15 cellular contexts compared by ENCODE assay signal in the genomic region with DNA sequence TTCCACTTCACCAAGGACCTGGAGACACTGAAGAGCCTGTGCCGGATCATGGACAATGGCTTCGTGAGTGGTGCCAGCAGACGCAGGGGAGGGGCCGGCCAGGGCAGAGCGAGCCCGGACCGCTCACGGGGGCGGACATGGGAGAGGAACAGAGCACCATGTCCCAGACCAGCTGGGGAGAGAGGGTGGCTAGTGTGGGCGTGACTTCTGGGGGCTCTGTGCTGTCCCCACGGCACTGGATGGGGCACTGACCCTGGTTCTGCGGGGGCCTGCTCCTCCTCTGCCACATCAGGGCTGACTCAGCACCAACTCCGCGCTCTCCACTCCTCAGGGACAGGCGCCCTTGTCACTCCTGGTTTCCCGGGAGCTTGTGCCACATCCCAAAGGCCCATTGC. TPM values are rescaled to one million over a fixed set of nuclear protein-coding genes. Genes with fewer than 3 reads are reported as not detected.
DNase-seq lines count a peak whose midpoint lies in the region; ATAC-seq, FAIRE-seq and TF ChIP-seq lines count a peak whose summit lies in the region.
"Had no signal": no experiment of that assay in that cellular context is flagged by ENCODE, and none has a peak within 500 bp of the region (broad histone marks: within the 10 kb centered on the region; RNA-seq: fewer than 3 reads in every experiment).

No MANE protein-coding gene starts in this region.

- TF ChIP-seq CTCF in SK-N-SH (IDR thresholded peaks at IDR 0.05), result no peak
- no peak for TF ChIP-seq CTCF in HepG2 (CRISPR knock-in tag; IDR thresholded peaks at IDR 0.05)
- no peak for TF ChIP-seq CTCF in testis (IDR thresholded peaks at IDR 0.05)

- TF ChIP-seq EP300 in SK-N-SH (IDR thresholded peaks at IDR 0.05; ENCODE audit: borderline replicate concordance in 1 of 2, low read depth in 1 of 2, low read length in 1 of 2) (no peak), HepG2 (IDR thresholded peaks at IDR 0.05; ENCODE audit: low read depth in 2 of 2, low read length in 2 of 2) (no peak), HepG2 (CRISPR knock-in tag; IDR thresholded peaks at IDR 0.05; ENCODE audit: borderline replicate concordance) (no peak)

- H3K4me1 ChIP-seq in SK-N-SH (ENCODE audit: control insufficient read depth in 1 of 2, insufficient read depth in 2 of 2, low read depth in 1 of 2, low read length in 1 of 2), result peaks cover 6 to 7% of the 10 kb centered on the region in 2 experiments; a peak in 2 of 4 replicates
- peaks cover 4% of the 10 kb centered on the region; the same call in 1 of the 2 replicates for H3K4me1 ChIP-seq in HepG2 (ENCODE audit: insufficient read depth, low read length)
- H3K4me1 ChIP-seq in testis, result peaks cover 58% of the 10 kb centered on the region

- H4K20me1 ChIP-seq in SK-N-SH (ENCODE audit: insufficient read depth) (peaks cover 62% of the 10 kb centered on the region), HepG2 (ENCODE audit: insufficient read depth, low read length) (peaks cover 5% of the 10 kb centered on the region)

- H3K79me2 ChIP-seq in SK-N-SH (ENCODE audit: insufficient read depth), result peaks cover 27% of the 10 kb centered on the region
- peaks cover 7% of the 10 kb centered on the region for H3K79me2 ChIP-seq in HepG2 (ENCODE audit: insufficient read depth, low read length)

- H3K36me3 ChIP-seq in SK-N-SH (replicated peaks in 1 of 2; ENCODE audit: control insufficient read depth in 1 of 2, insufficient read depth in 2 of 2, low read length in 1 of 2) (peaks cover 20 to 59% of the 10 kb centered on the region in 2 experiments), HepG2 (replicated peaks in 1 of 2; ENCODE audit: control insufficient read depth in 1 of 2, insufficient read depth in 2 of 2, low read length in 2 of 2) (peaks cover 39 to 72% of the 10 kb centered on the region in 2 experiments), testis (ENCODE audit: low read depth, missing control alignments) (no peaks in the 10 kb centered on the region)

- H3K27ac Mint-ChIP-seq in activated CD4-positive, alpha-beta T cell treated with anti-CD3 and anti-CD28 coated beads for 36 hours, result peak overlapping the region; percentile 51

- H3K9me2 ChIP-seq in SK-N-SH, result no peaks in the 10 kb centered on the region

- peak in 1 of 2 experiments; percentile 52; a peak in 1 of 4 replicates for TF ChIP-seq POLR2A in HepG2 (IDR thresholded peaks at IDR 0.05; ENCODE audit: insufficient read depth in 1 of 2, low read depth in 2 of 2, low read length in 2 of 2)
- TF ChIP-seq POLR2A in testis (IDR thresholded peaks at IDR 0.05), result no peak

- WGBS in SK-N-SH (ENCODE audit: low lambda C conversion rate), result 76% methylated on average over 10 of the region's 16 CpGs
- WGBS in HepG2 (ENCODE audit: low lambda C conversion rate), result 90% methylated on average over 8 of the region's 16 CpGs
- 45% methylated on average over 16 of the region's 16 CpGs; no CpG with 5 or more reads in 1 of the 2 donors for WGBS in testis, 2 donors

- DNase-seq in activated CD4-positive, alpha-beta T cell treated with anti-CD3 and anti-CD28 coated beads for 36 hours, result no peak
- DNase-seq in activated CD4-positive, alpha-beta T cell treated with anti-CD3 and anti-CD28 coated beads, Interleukin-2, amount 50 U/mL, for 1 hour, result no peak
- DNase-seq in SK-N-SH (no peak), HepG2 (ENCODE audit: low spot score) (no peak), testis (peak; percentile 82), H4 (ENCODE audit: low spot score) (no peak), dermis blood vessel endothelial cell (no peak)
- DNase-seq in stimulated activated CD4-positive, alpha-beta T cell treated with anti-CD3 and anti-CD28 coated beads, Interleukin-2, amount 100 ng/mL, for 24 hours, result no peak
- DNase-seq: activated effector memory CD4-positive, alpha-beta T cell treated with anti-CD3 and anti-CD28 coated beads, Interleukin-2, amount 50 U/mL, for 16 hours; cortex of kidney; lower lobe of right lung; NCI-H1048; NCI-H524 had no signal

- no peak for ATAC-seq in activated CD4-positive, alpha-beta T cell treated with anti-CD3 and anti-CD28 coated beads for 36 hours
- ATAC-seq in HepG2, result no peak
- ATAC-seq: lower lobe of right lung had no signal

- no peak overlapping the region for H3K4me3 ChIP-seq in SK-N-SH (ENCODE audit: low read depth in 2 of 2, low read length in 1 of 2)
- no peak overlapping the region for H3K4me3 ChIP-seq in HepG2 (replicated peaks in 1 of 3; ENCODE audit: insufficient read depth in 1 of 3, low read depth in 2 of 3, low read length in 3 of 3)
- H3K4me3 ChIP-seq in testis, result no peak overlapping the region
- H3K4me3 ChIP-seq: lower lobe of right lung, thoracic aorta had no signal

- H3K27ac ChIP-seq in SK-N-SH (ENCODE audit: low read depth in 2 of 2, low read length in 1 of 2), result peak overlapping the region in 1 of 2 experiments; percentile 65; a peak in 2 of 4 replicates
- no peak overlapping the region for H3K27ac ChIP-seq in HepG2 (ENCODE audit: extremely low read length, insufficient read depth, low read length)
- peak overlapping the region; percentile 89 to 94 for H3K27ac ChIP-seq in testis
- H3K27ac ChIP-seq: lower lobe of right lung had no signal

- TF ChIP-seq RAD21 in SK-N-SH (IDR thresholded peaks at IDR 0.05; ENCODE audit: low read length), result no peak
- TF ChIP-seq RAD21 in HepG2 (CRISPR knock-in tag; IDR thresholded peaks at IDR 0.05), result no peak

- in situ Hi-C loops in HepG2 (cut with HindIII; ENCODE audit: extremely low pct_ligation_motif_present, low pct_unique_long_range_greater_than_20kb), result no loop called here

- FAIRE-seq in HepG2 (lab: Jason Lieb, UNC), result no peak

- H3K36me3 Mint-ChIP-seq in activated CD4-positive, alpha-beta T cell treated with anti-CD3 and anti-CD28 coated beads for 36 hours (ENCODE audit: low read depth), result peaks cover 35% of the 10 kb centered on the region

- H2AFZ ChIP-seq in SK-N-SH (ENCODE audit: low read depth) (no peak overlapping the region), HepG2 (ENCODE audit: low read length) (no peak overlapping the region)

- H3K27me3 ChIP-seq in SK-N-SH (ENCODE audit: insufficient read depth), result no peaks in the 10 kb centered on the region
- H3K27me3 ChIP-seq in HepG2 (ENCODE audit: control insufficient read depth in 1 of 2, insufficient read depth in 2 of 2, low read length in 2 of 2), result no peaks in the 10 kb centered on the region
- H3K27me3 ChIP-seq in testis, result no peaks in the 10 kb centered on the region

- no peak overlapping the region for H3K4me3 Mint-ChIP-seq in activated CD4-positive, alpha-beta T cell treated with anti-CD3 and anti-CD28 coated beads for 36 hours

- no peaks in the 10 kb centered on the region for H3K9me3 Mint-ChIP-seq in activated CD4-positive, alpha-beta T cell treated with anti-CD3 and anti-CD28 coated beads for 36 hours (ENCODE audit: low read depth)

- H3K4me1 Mint-ChIP-seq in activated CD4-positive, alpha-beta T cell treated with anti-CD3 and anti-CD28 coated beads for 36 hours, result peaks cover 2% of the 10 kb centered on the region

- H3F3A ChIP-seq in SK-N-SH (replicated peaks; ENCODE audit: insufficient read depth), result peaks cover 50% of the 10 kb centered on the region

- H3K27me3 Mint-ChIP-seq in activated CD4-positive, alpha-beta T cell treated with anti-CD3 and anti-CD28 coated beads for 36 hours, result no peaks in the 10 kb centered on the region
- H3K27me3 Mint-ChIP-seq: progenitor cell of endocrine pancreas had no signal

- intact Hi-C loops in activated CD4-positive, alpha-beta T cell treated with anti-CD3 and anti-CD28 coated beads for 36 hours (cut with DNase I, micrococcal nuclease), result no loop called here
- intact Hi-C loops in HepG2 (cut with micrococcal nuclease; ENCODE audit: unreplicated experiment), result no loop called here
- intact Hi-C loops in testis (cut with DNase I; ENCODE audit: low total_unique reads), result no loop called here

- POLR2A ChIA-PET in activated CD4-positive, alpha-beta T cell treated with anti-CD3 and anti-CD28 coated beads for 36 hours (lab: Charles Lee), result no interaction called here
- POLR2A ChIA-PET in SK-N-SH (lab: Yijun Ruan, JAX) (interaction anchor here (1.3 kb wide), 2 partner anchors 8 to 11 kb away, joined by 5 read pairs; partner anchors contain the start of gene PTOV1), HepG2 (lab: Yijun Ruan, JAX) (interaction anchor here (1.1 to 1.8 kb wide), 3 partner anchors 11 to 48 kb away, joined by 4 to 6 read pairs (median 5); partner anchors contain the start of gene AKT1S1)

- BruUV-seq in HepG2 (replicated peaks; lab: Mats Ljungman, UMichigan), result no TSS peak

- peak overlapping the region; percentile 33; the same call in 1 of the 2 replicates for H3K4me2 ChIP-seq in SK-N-SH
- H3K4me2 ChIP-seq in HepG2 (ENCODE audit: low read depth, low read length), result no peak overlapping the region

- CTCF ChIA-PET in activated CD4-positive, alpha-beta T cell treated with anti-CD3 and anti-CD28 coated beads for 36 hours (lab: Charles Lee), result no interaction called here
- CTCF ChIA-PET in SK-N-SH (lab: Yijun Ruan, JAX) (no interaction called here), HepG2 (lab: Yijun Ruan, JAX; ENCODE audit: low intra/inter-chr PET ratio, low total read pairs) (no interaction called here)

- H3K9ac ChIP-seq in SK-N-SH (no peak overlapping the region), HepG2 (ENCODE audit: insufficient read depth, low read depth, low read length) (no peak overlapping the region)

- H3K9me3 ChIP-seq in SK-N-SH (no peaks in the 10 kb centered on the region), HepG2 (ENCODE audit: low read length) (no peaks in the 10 kb centered on the region), testis (no peaks in the 10 kb centered on the region)
- H3K9me3 ChIP-seq: lower lobe of right lung, thoracic aorta had no signal

RNA-seq across cellular contexts. Expression of gene PTOV1, which starts 7.6 kb away (rescaled TPM):
- 100 to 1,000 TPM in 1 of 2 experiments, 10 to 100 TPM in 1; 76.9 to 104 TPM for total RNA-seq in activated CD4-positive, alpha-beta T cell treated with anti-CD3 and anti-CD28 coated beads for 36 hours
- polyA plus RNA-seq in SK-N-SH (2012; rRNA removed) (56.1 and 95.0 TPM in 2 replicates), HepG2 (2011; rRNA removed) (63.5 and 77.7 TPM in 2 replicates), testis (ENCODE audit: insufficient read depth, low read depth, low replicate concordance) (235 TPM)
- 32.2 and 57.7 TPM in 2 replicates for polyA plus RNA-seq in SK-N-SH (2012; cell fraction: cytosol; rRNA removed)
- polyA plus RNA-seq in SK-N-SH (2012; cell fraction: nucleus; rRNA removed), result 272 and 289 TPM in 2 replicates
- total RNA-seq in HepG2 (2016; rRNA removed; fragmentation: Illumina TruSeq; extraction: Trizol) (59.4 and 68.5 TPM in 2 replicates), testis (100 to 1,000 TPM; 257 to 260 TPM), dermis blood vessel endothelial cell (57.2 and 72.9 TPM in 2 replicates)
- total RNA-seq in HepG2 (2016; cell fraction: cytosol; rRNA removed; fragmentation: Illumina TruSeq; extraction: Trizol; ENCODE audit: low read depth), result 30.7 and 36.0 TPM in 2 replicates
- total RNA-seq in HepG2 (2016; cell fraction: insoluble cytoplasmic fraction; rRNA removed; fragmentation: Illumina TruSeq; extraction: Trizol), result 67.3 and 74.4 TPM in 2 replicates
- total RNA-seq in HepG2 (2016; cell fraction: membrane; rRNA removed; fragmentation: Illumina TruSeq; extraction: Trizol), result 45.7 and 54.4 TPM in 2 replicates
- total RNA-seq in HepG2 (2016; cell fraction: nucleus; rRNA removed; fragmentation: Illumina TruSeq; extraction: Trizol), result 68.2 and 84.3 TPM in 2 replicates
- 27.3 and 44.2 TPM in 2 replicates for polyA plus RNA-seq in HepG2 (2011; cell fraction: cytosol; rRNA removed)
- 387 and 441 TPM in 2 replicates for polyA plus RNA-seq in HepG2 (2011; cell fraction: nucleus; rRNA removed)
- 72.7 and 99.0 TPM in 2 replicates for polyA plus RNA-seq in HepG2 (2012)
- polyA plus RNA-seq in HepG2 (2016; cell fraction: cytosol; fragmentation: Illumina TruSeq; extraction: Trizol; ENCODE audit: low read depth), result 24.0 and 27.8 TPM in 2 replicates
- polyA plus RNA-seq in HepG2 (2016; cell fraction: insoluble cytoplasmic fraction; fragmentation: Illumina TruSeq; extraction: Trizol; ENCODE audit: low read depth), result 78.0 and 94.4 TPM in 2 replicates
- 34.7 and 37.3 TPM in 2 replicates for polyA plus RNA-seq in HepG2 (2016; cell fraction: membrane; fragmentation: Illumina TruSeq; extraction: Trizol; ENCODE audit: low read depth)
- polyA plus RNA-seq in HepG2 (2016; cell fraction: nucleus; fragmentation: Illumina TruSeq; extraction: Trizol; ENCODE audit: insufficient read depth, low read depth), result 178 and 181 TPM in 2 replicates
- polyA minus RNA-seq in HepG2 (2011; rRNA and poly(A)+ RNA removed; ENCODE audit: low replicate concordance), result 73.5 and 109 TPM in 2 replicates
- polyA minus RNA-seq in HepG2 (2011; cell fraction: cytosol; rRNA and poly(A)+ RNA removed), result 42.8 and 45.1 TPM in 2 replicates
- polyA minus RNA-seq in HepG2 (2011; cell fraction: nucleus; rRNA and poly(A)+ RNA removed), result 69.0 and 75.8 TPM in 2 replicates
- 99.9 and 101 TPM in 2 replicates for total RNA-seq in H4 (2014; rRNA removed; shearing (Covaris generic))

RNA-seq across cellular contexts. Expression of gene PNKP, which starts 8.8 kb away (rescaled TPM):
- total RNA-seq in activated CD4-positive, alpha-beta T cell treated with anti-CD3 and anti-CD28 coated beads for 36 hours, result 10 to 100 TPM; 59.5 to 65.7 TPM
- 45.5 and 52.0 TPM in 2 replicates for polyA plus RNA-seq in SK-N-SH (2012; rRNA removed)
- 8.6 and 13.1 TPM in 2 replicates for polyA plus RNA-seq in SK-N-SH (2012; cell fraction: cytosol; rRNA removed)
- polyA plus RNA-seq in SK-N-SH (2012; cell fraction: nucleus; rRNA removed), result 317 and 404 TPM in 2 replicates
- total RNA-seq in HepG2 (2016; rRNA removed; fragmentation: Illumina TruSeq; extraction: Trizol), result 12.5 and 27.1 TPM in 2 replicates
- 15.1 and 16.6 TPM in 2 replicates for total RNA-seq in HepG2 (2016; cell fraction: cytosol; rRNA removed; fragmentation: Illumina TruSeq; extraction: Trizol; ENCODE audit: low read depth)
- total RNA-seq in HepG2 (2016; cell fraction: insoluble cytoplasmic fraction; rRNA removed; fragmentation: Illumina TruSeq; extraction: Trizol), result 14.0 and 23.3 TPM in 2 replicates
- total RNA-seq in HepG2 (2016; cell fraction: membrane; rRNA removed; fragmentation: Illumina TruSeq; extraction: Trizol), result 10.4 and 12.6 TPM in 2 replicates
- total RNA-seq in HepG2 (2016; cell fraction: nucleus; rRNA removed; fragmentation: Illumina TruSeq; extraction: Trizol), result 22.5 and 24.4 TPM in 2 replicates
- 12.7 and 17.0 TPM in 2 replicates for polyA plus RNA-seq in HepG2 (2011; rRNA removed)
- polyA plus RNA-seq in HepG2 (2011; cell fraction: cytosol; rRNA removed), result 6.9 and 10.2 TPM in 2 replicates
- 96.1 and 104 TPM in 2 replicates for polyA plus RNA-seq in HepG2 (2011; cell fraction: nucleus; rRNA removed)
- 14.4 and 18.2 TPM in 2 replicates for polyA plus RNA-seq in HepG2 (2012)
- polyA plus RNA-seq in HepG2 (2016; cell fraction: cytosol; fragmentation: Illumina TruSeq; extraction: Trizol; ENCODE audit: low read depth), result 6.4 and 8.2 TPM in 2 replicates
- polyA plus RNA-seq in HepG2 (2016; cell fraction: insoluble cytoplasmic fraction; fragmentation: Illumina TruSeq; extraction: Trizol; ENCODE audit: low read depth), result 11.5 and 13.4 TPM in 2 replicates
- 11.3 and 40.2 TPM in 2 replicates for polyA plus RNA-seq in HepG2 (2016; cell fraction: membrane; fragmentation: Illumina TruSeq; extraction: Trizol; ENCODE audit: low read depth)
- polyA plus RNA-seq in HepG2 (2016; cell fraction: nucleus; fragmentation: Illumina TruSeq; extraction: Trizol; ENCODE audit: insufficient read depth, low read depth), result 87.3 and 98.8 TPM in 2 replicates
- polyA minus RNA-seq in HepG2 (2011; rRNA and poly(A)+ RNA removed; ENCODE audit: low replicate concordance), result 16.1 and 37.1 TPM in 2 replicates
- 9.8 and 10.1 TPM in 2 replicates for polyA minus RNA-seq in HepG2 (2011; cell fraction: cytosol; rRNA and poly(A)+ RNA removed)
- 30.5 and 40.2 TPM in 2 replicates for polyA minus RNA-seq in HepG2 (2011; cell fraction: nucleus; rRNA and poly(A)+ RNA removed)
- 100 to 1,000 TPM; 110 to 125 TPM for total RNA-seq in testis
- polyA plus RNA-seq in testis (ENCODE audit: insufficient read depth, low read depth, low replicate concordance), result 45.5 TPM
- 20.5 and 22.7 TPM in 2 replicates for total RNA-seq in H4 (2014; rRNA removed; shearing (Covaris generic))
- total RNA-seq in dermis blood vessel endothelial cell, result 44.3 and 60.4 TPM in 2 replicates

RNA-seq across cellular contexts. Expression of gene AKT1S1, which starts 18.6 kb away (rescaled TPM):
- total RNA-seq in activated CD4-positive, alpha-beta T cell treated with anti-CD3 and anti-CD28 coated beads for 36 hours, result 10 to 100 TPM; 16.1 to 20.3 TPM
- 56.7 and 63.7 TPM in 2 replicates for polyA plus RNA-seq in SK-N-SH (2012; rRNA removed)
- polyA plus RNA-seq in SK-N-SH (2012; cell fraction: cytosol; rRNA removed), result 37.5 and 51.2 TPM in 2 replicates
- polyA plus RNA-seq in SK-N-SH (2012; cell fraction: nucleus; rRNA removed), result 87.9 and 96.3 TPM in 2 replicates
- 10.9 and 13.5 TPM in 2 replicates for total RNA-seq in HepG2 (2016; rRNA removed; fragmentation: Illumina TruSeq; extraction: Trizol)
- total RNA-seq in HepG2 (2016; cell fraction: cytosol; rRNA removed; fragmentation: Illumina TruSeq; extraction: Trizol; ENCODE audit: low read depth), result 6.3 and 7.3 TPM in 2 replicates
- 10.3 and 14.9 TPM in 2 replicates for total RNA-seq in HepG2 (2016; cell fraction: insoluble cytoplasmic fraction; rRNA removed; fragmentation: Illumina TruSeq; extraction: Trizol)
- 14.8 and 16.5 TPM in 2 replicates for total RNA-seq in HepG2 (2016; cell fraction: membrane; rRNA removed; fragmentation: Illumina TruSeq; extraction: Trizol)
- 12.4 and 13.6 TPM in 2 replicates for total RNA-seq in HepG2 (2016; cell fraction: nucleus; rRNA removed; fragmentation: Illumina TruSeq; extraction: Trizol)
- polyA plus RNA-seq in HepG2 (2011; rRNA removed), result 27.8 and 30.0 TPM in 2 replicates
- 29.0 and 32.7 TPM in 2 replicates for polyA plus RNA-seq in HepG2 (2011; cell fraction: cytosol; rRNA removed)
- polyA plus RNA-seq in HepG2 (2011; cell fraction: nucleus; rRNA removed), result 56.2 and 76.4 TPM in 2 replicates
- polyA plus RNA-seq in HepG2 (2012), result 19.5 and 19.7 TPM in 2 replicates
- 22.7 and 24.3 TPM in 2 replicates for polyA plus RNA-seq in HepG2 (2016; cell fraction: cytosol; fragmentation: Illumina TruSeq; extraction: Trizol; ENCODE audit: low read depth)
- 43.5 and 52.7 TPM in 2 replicates for polyA plus RNA-seq in HepG2 (2016; cell fraction: insoluble cytoplasmic fraction; fragmentation: Illumina TruSeq; extraction: Trizol; ENCODE audit: low read depth)
- 46.7 and 51.1 TPM in 2 replicates for polyA plus RNA-seq in HepG2 (2016; cell fraction: membrane; fragmentation: Illumina TruSeq; extraction: Trizol; ENCODE audit: low read depth)
- polyA plus RNA-seq in HepG2 (2016; cell fraction: nucleus; fragmentation: Illumina TruSeq; extraction: Trizol; ENCODE audit: insufficient read depth, low read depth), result 55.9 and 59.4 TPM in 2 replicates
- polyA minus RNA-seq in HepG2 (2011; rRNA and poly(A)+ RNA removed; ENCODE audit: low replicate concordance), result 25.3 and 37.7 TPM in 2 replicates
- polyA minus RNA-seq in HepG2 (2011; cell fraction: cytosol; rRNA and poly(A)+ RNA removed), result 13.0 and 14.0 TPM in 2 replicates
- polyA minus RNA-seq in HepG2 (2011; cell fraction: nucleus; rRNA and poly(A)+ RNA removed), result 21.9 and 22.5 TPM in 2 replicates
- total RNA-seq in testis, result 10 to 100 TPM; 35.0 to 35.7 TPM
- polyA plus RNA-seq in testis (ENCODE audit: insufficient read depth, low read depth, low replicate concordance), result 42.8 TPM
- 12.8 and 13.4 TPM in 2 replicates for total RNA-seq in H4 (2014; rRNA removed; shearing (Covaris generic))
- 9.9 and 13.0 TPM in 2 replicates for total RNA-seq in dermis blood vessel endothelial cell

RNA-seq across cellular contexts. Expression of gene TBC1D17, which starts 18.9 kb away (rescaled TPM):
- total RNA-seq in activated CD4-positive, alpha-beta T cell treated with anti-CD3 and anti-CD28 coated beads for 36 hours, result 10 to 100 TPM; 29.1 to 29.6 TPM
- polyA plus RNA-seq in SK-N-SH (2012; rRNA removed), result 27.3 and 28.3 TPM in 2 replicates
- 14.9 and 22.0 TPM in 2 replicates for polyA plus RNA-seq in SK-N-SH (2012; cell fraction: cytosol; rRNA removed)
- 76.2 and 78.9 TPM in 2 replicates for polyA plus RNA-seq in SK-N-SH (2012; cell fraction: nucleus; rRNA removed)
- total RNA-seq in HepG2 (2016; rRNA removed; fragmentation: Illumina TruSeq; extraction: Trizol), result 3.6 and 9.7 TPM in 2 replicates
- total RNA-seq in HepG2 (2016; cell fraction: cytosol; rRNA removed; fragmentation: Illumina TruSeq; extraction: Trizol; ENCODE audit: low read depth), result 3.6 and 4.6 TPM in 2 replicates
- total RNA-seq in HepG2 (2016; cell fraction: insoluble cytoplasmic fraction; rRNA removed; fragmentation: Illumina TruSeq; extraction: Trizol), result 4.5 and 10.0 TPM in 2 replicates
- 7.6 and 8.5 TPM in 2 replicates for total RNA-seq in HepG2 (2016; cell fraction: membrane; rRNA removed; fragmentation: Illumina TruSeq; extraction: Trizol)
- total RNA-seq in HepG2 (2016; cell fraction: nucleus; rRNA removed; fragmentation: Illumina TruSeq; extraction: Trizol), result 8.6 and 13.7 TPM in 2 replicates
- 16.9 and 21.6 TPM in 2 replicates for polyA plus RNA-seq in HepG2 (2011; rRNA removed)
- 7.9 and 12.0 TPM in 2 replicates for polyA plus RNA-seq in HepG2 (2011; cell fraction: cytosol; rRNA removed)
- 83.8 and 108 TPM in 2 replicates for polyA plus RNA-seq in HepG2 (2011; cell fraction: nucleus; rRNA removed)
- 19.0 and 23.3 TPM in 2 replicates for polyA plus RNA-seq in HepG2 (2012)
- 4.7 and 5.1 TPM in 2 replicates for polyA plus RNA-seq in HepG2 (2016; cell fraction: cytosol; fragmentation: Illumina TruSeq; extraction: Trizol; ENCODE audit: low read depth)
- 10.7 and 15.1 TPM in 2 replicates for polyA plus RNA-seq in HepG2 (2016; cell fraction: insoluble cytoplasmic fraction; fragmentation: Illumina TruSeq; extraction: Trizol; ENCODE audit: low read depth)
- 9.3 and 10.8 TPM in 2 replicates for polyA plus RNA-seq in HepG2 (2016; cell fraction: membrane; fragmentation: Illumina TruSeq; extraction: Trizol; ENCODE audit: low read depth)
- polyA plus RNA-seq in HepG2 (2016; cell fraction: nucleus; fragmentation: Illumina TruSeq; extraction: Trizol; ENCODE audit: insufficient read depth, low read depth), result 45.7 and 46.6 TPM in 2 replicates
- 14.8 and 17.4 TPM in 2 replicates for polyA minus RNA-seq in HepG2 (2011; rRNA and poly(A)+ RNA removed; ENCODE audit: low replicate concordance)
- polyA minus RNA-seq in HepG2 (2011; cell fraction: cytosol; rRNA and poly(A)+ RNA removed), result 9.8 and 11.2 TPM in 2 replicates
- polyA minus RNA-seq in HepG2 (2011; cell fraction: nucleus; rRNA and poly(A)+ RNA removed), result 16.0 and 24.2 TPM in 2 replicates
- total RNA-seq in testis, result 10 to 100 TPM; 47.2 to 49.1 TPM
- 31.1 TPM for polyA plus RNA-seq in testis (ENCODE audit: insufficient read depth, low read depth, low replicate concordance)
- total RNA-seq in H4 (2014; rRNA removed; shearing (Covaris generic)), result 2.6 and 6.8 TPM in 2 replicates
- total RNA-seq in dermis blood vessel endothelial cell, result 7.5 and 13.8 TPM in 2 replicates

RNA-seq across cellular contexts. Expression of gene IL4I1, which starts 38.1 kb away (rescaled TPM):
- 10 to 100 TPM; 21.2 to 22.2 TPM for total RNA-seq in activated CD4-positive, alpha-beta T cell treated with anti-CD3 and anti-CD28 coated beads for 36 hours
- polyA plus RNA-seq in SK-N-SH (2012; rRNA removed) (0.35 and 0.50 TPM in 2 replicates), HepG2 (2011; rRNA removed) (not detected in 2 replicates), testis (ENCODE audit: insufficient read depth, low read depth, low replicate concordance) (61.9 TPM)
- polyA plus RNA-seq in SK-N-SH (2012; cell fraction: cytosol; rRNA removed), result 0.27 and 0.31 TPM in 2 replicates
- 0.76 and 0.97 TPM in 2 replicates for polyA plus RNA-seq in SK-N-SH (2012; cell fraction: nucleus; rRNA removed)
- total RNA-seq in HepG2 (2016; rRNA removed; fragmentation: Illumina TruSeq; extraction: Trizol) (not detected in 2 replicates), testis (10 to 100 TPM; 17.1 to 20.4 TPM), dermis blood vessel endothelial cell (2.1 and 3.6 TPM in 2 replicates)
- total RNA-seq in HepG2 (2016; cell fraction: cytosol; rRNA removed; fragmentation: Illumina TruSeq; extraction: Trizol; ENCODE audit: low read depth), result not detected in 2 replicates
- 0.18 and 0.30 TPM in 2 replicates for total RNA-seq in HepG2 (2016; cell fraction: insoluble cytoplasmic fraction; rRNA removed; fragmentation: Illumina TruSeq; extraction: Trizol)
- total RNA-seq in HepG2 (2016; cell fraction: membrane; rRNA removed; fragmentation: Illumina TruSeq; extraction: Trizol), result not detected in 2 replicates
- total RNA-seq in HepG2 (2016; cell fraction: nucleus; rRNA removed; fragmentation: Illumina TruSeq; extraction: Trizol), result not detected in 2 replicates
- 0.08 TPM in 1 of 2 replicates, not detected in the other for polyA plus RNA-seq in HepG2 (2011; cell fraction: cytosol; rRNA removed)
- 0.16 and 0.28 TPM in 2 replicates for polyA plus RNA-seq in HepG2 (2011; cell fraction: nucleus; rRNA removed)
- polyA plus RNA-seq in HepG2 (2012), result 0.50 TPM in 1 of 2 replicates, not detected in the other
- polyA plus RNA-seq in HepG2 (2016; cell fraction: cytosol; fragmentation: Illumina TruSeq; extraction: Trizol; ENCODE audit: low read depth), result 0.29 TPM in 1 of 2 replicates, not detected in the other
- polyA plus RNA-seq in HepG2 (2016; cell fraction: insoluble cytoplasmic fraction; fragmentation: Illumina TruSeq; extraction: Trizol; ENCODE audit: low read depth), result not detected in 2 replicates
- polyA plus RNA-seq in HepG2 (2016; cell fraction: membrane; fragmentation: Illumina TruSeq; extraction: Trizol; ENCODE audit: low read depth), result not detected in 2 replicates
- polyA plus RNA-seq in HepG2 (2016; cell fraction: nucleus; fragmentation: Illumina TruSeq; extraction: Trizol; ENCODE audit: insufficient read depth, low read depth), result not detected in 2 replicates
- 0.09 TPM in 1 of 2 replicates, not detected in the other for polyA minus RNA-seq in HepG2 (2011; rRNA and poly(A)+ RNA removed; ENCODE audit: low replicate concordance)
- not detected in 2 replicates for polyA minus RNA-seq in HepG2 (2011; cell fraction: cytosol; rRNA and poly(A)+ RNA removed)
- not detected in 2 replicates for polyA minus RNA-seq in HepG2 (2011; cell fraction: nucleus; rRNA and poly(A)+ RNA removed)
- total RNA-seq in H4 (2014; rRNA removed; shearing (Covaris generic)), result 0.15 TPM in 1 of 2 replicates, not detected in the other
